Comparison of ENCODE assay signal across 28 cellular contexts in the genomic region with DNA sequence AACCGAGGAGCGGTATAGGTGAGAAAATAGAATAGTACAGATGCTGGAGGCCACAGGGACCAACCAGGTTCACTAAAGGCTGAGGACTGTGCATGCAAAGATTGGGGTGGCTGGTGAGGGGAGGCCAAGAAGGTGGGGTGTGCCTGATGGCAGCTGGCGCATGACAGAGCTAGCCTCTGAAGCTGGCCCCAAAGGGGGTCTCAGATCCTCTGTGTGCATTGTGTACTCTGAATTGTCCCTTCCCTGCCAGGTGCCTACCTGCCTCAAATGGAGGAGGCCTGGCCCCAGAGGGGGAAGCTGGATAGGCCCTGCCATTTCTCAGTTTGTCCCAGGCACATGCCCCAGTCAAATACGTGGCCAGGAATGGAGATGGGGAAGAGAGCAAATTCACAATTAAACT.
"Had no signal": no experiment of that assay in that cellular context is flagged by ENCODE, and none has a peak within 500 bp of the region (broad histone marks: within the 10 kb centered on the region; RNA-seq: fewer than 3 reads in every experiment).

No MANE protein-coding gene starts in this region.

- H3K27me3 ChIP-seq: body of pancreas, foreskin keratinocyte, heart left ventricle, neural progenitor cell, right lobe of liver, thyroid gland, upper lobe of left lung, vagina had no signal

- ATAC-seq: activated CD4-positive, alpha-beta T cell treated with anti-CD3 and anti-CD28 coated beads for 36 hours; body of pancreas; esophagus mucosa; foreskin keratinocyte; heart left ventricle; naive thymus-derived CD4-positive, alpha-beta T cell; right lobe of liver; stimulated activated memory B cell treated with anti-CD40 and anti-IgM and Interleukin-4, amounts not matched to agents 10 μg/mL and 1 μg/mL and 100 μg/mL, for 72 hours; stimulated activated naive CD8-positive, alpha-beta T cell treated with anti-CD3 and anti-CD28 coated beads, Interleukin-15, amount 100 ng/mL, for 72 hours had no signal

- H3K27me3 Mint-ChIP-seq: activated CD4-positive, alpha-beta T cell treated with anti-CD3 and anti-CD28 coated beads for 36 hours; naive thymus-derived CD4-positive, alpha-beta T cell; stimulated activated memory B cell treated with anti-CD40 and anti-IgM and Interleukin-4, amounts not matched to agents 10 μg/mL and 1 μg/mL and 100 μg/mL, for 72 hours; stimulated activated naive CD8-positive, alpha-beta T cell treated with anti-CD3 and anti-CD28 coated beads, Interleukin-15, amount 100 ng/mL, for 72 hours had no signal

- H3K27ac Mint-ChIP-seq: activated CD4-positive, alpha-beta T cell treated with anti-CD3 and anti-CD28 coated beads for 36 hours; progenitor cell of endocrine pancreas; stimulated activated memory B cell treated with anti-CD40 and anti-IgM and Interleukin-4, amounts not matched to agents 10 μg/mL and 1 μg/mL and 100 μg/mL, for 72 hours; T-helper 2 cell treated with Interferon-gamma antibody and Interleukin-4, amounts not matched to agents 5 μg/mL and 100 μg/mL, for 36 hours had no signal

- H3K27ac ChIP-seq: body of pancreas, cardiac muscle cell, foreskin keratinocyte, heart left ventricle, neural progenitor cell, right lobe of liver, thyroid gland, upper lobe of left lung, vagina had no signal

- H3K4me1 ChIP-seq: body of pancreas, foreskin keratinocyte, heart left ventricle, right lobe of liver, upper lobe of left lung had no signal

- H3K9me3 Mint-ChIP-seq: activated naive CD4-positive, alpha-beta T cell treated with anti-CD3 and anti-CD28 coated beads for 36 hours; naive thymus-derived CD4-positive, alpha-beta T cell; neural progenitor cell; stimulated activated memory B cell treated with anti-CD40 and anti-IgM and Interleukin-4, amounts not matched to agents 10 μg/mL and 1 μg/mL and 100 μg/mL, for 72 hours; stimulated activated naive CD8-positive, alpha-beta T cell treated with anti-CD3 and anti-CD28 coated beads, Interleukin-15, amount 100 ng/mL, for 72 hours; T-helper 2 cell treated with Interferon-gamma antibody and Interleukin-4, amounts not matched to agents 5 μg/mL and 100 μg/mL, for 36 hours had no signal

- H3K4me3 Mint-ChIP-seq: activated CD4-positive, alpha-beta T cell treated with anti-CD3 and anti-CD28 coated beads for 36 hours; activated naive CD4-positive, alpha-beta T cell treated with anti-CD3 and anti-CD28 coated beads for 36 hours; naive thymus-derived CD4-positive, alpha-beta T cell; neural progenitor cell; stimulated activated memory B cell treated with anti-CD40 and anti-IgM and Interleukin-4, amounts not matched to agents 10 μg/mL and 1 μg/mL and 100 μg/mL, for 72 hours; stimulated activated naive CD8-positive, alpha-beta T cell treated with anti-CD3 and anti-CD28 coated beads, Interleukin-15, amount 100 ng/mL, for 72 hours; T-helper 2 cell treated with Interferon-gamma antibody and Interleukin-4, amounts not matched to agents 5 μg/mL and 100 μg/mL, for 36 hours had no signal

- H3K4me3 ChIP-seq: body of pancreas, cardiac muscle cell, heart left ventricle, neural progenitor cell, right lobe of liver, thyroid gland, upper lobe of left lung, vagina had no signal

- DNase-seq: activated CD4-positive, alpha-beta T cell treated with anti-CD3 and anti-CD28 coated beads for 36 hours; activated CD4-positive, alpha-beta T cell treated with anti-CD3 and anti-CD28 coated beads, Interleukin-2, amount 50 U/mL, for 48 hours; activated CD4-positive, CD25-positive, alpha-beta regulatory T cell; activated CD8-positive, alpha-beta memory T cell treated with anti-CD3 and anti-CD28 coated beads for 24 hours; activated effector memory CD4-positive, alpha-beta T cell treated with Interleukin-2 at 50 U/mL for 16 hours; activated naive CD4-positive, alpha-beta T cell treated with anti-CD3 and anti-CD28 coated beads for 36 hours; foreskin keratinocyte; heart left ventricle; hypothalamus; midbrain; naive thymus-derived CD4-positive, alpha-beta T cell; small intestine; stimulated activated CD4-positive, alpha-beta T cell treated with anti-CD3 and anti-CD28 coated beads, Interleukin-1b, Interleukin-23, amount 100 ng/mL, for 48 hours; stimulated activated CD4-positive, alpha-beta T cell treated with anti-CD3 and anti-CD28 coated beads, Interleukin-4, amount 100 ng/mL, for 4 hours; stimulated activated CD8-positive, alpha-beta memory T cell treated with anti-CD3 and anti-CD28 coated beads, Interleukin-4, amount 100 ng/mL, for 48 hours; stimulated activated naive CD8-positive, alpha-beta T cell treated with anti-CD3 and anti-CD28 coated beads, Interleukin-15, amount 100 ng/mL, for 72 hours; T-helper 1 cell; thyroid gland had no signal

- H3K9me3 ChIP-seq: body of pancreas, heart left ventricle, right lobe of liver, thyroid gland, upper lobe of left lung, vagina had no signal

- H3K36me3 ChIP-seq: cardiac muscle cell, neural progenitor cell, right lobe of liver had no signal

- H3K4me1 Mint-ChIP-seq: activated CD4-positive, alpha-beta T cell treated with anti-CD3 and anti-CD28 coated beads for 36 hours; stimulated activated memory B cell treated with anti-CD40 and anti-IgM and Interleukin-4, amounts not matched to agents 10 μg/mL and 1 μg/mL and 100 μg/mL, for 72 hours; stimulated activated naive CD8-positive, alpha-beta T cell treated with anti-CD3 and anti-CD28 coated beads, Interleukin-15, amount 100 ng/mL, for 72 hours had no signal
